In genomic region chr22:50189849-50190181, GRCh38 we compare ENCODE assay signal across 8 cellular contexts. TPM values are rescaled to one million over a fixed set of nuclear protein-coding genes. Genes with fewer than 3 reads are reported as not detected.
DNase-seq lines count a peak whose midpoint lies in the region; ATAC-seq lines count a peak whose summit lies in the region.

No MANE protein-coding gene starts in this region.

- H3K4me1 ChIP-seq in iPS-15b (ENCODE audit: control insufficient read depth, insufficient read depth, low read length): no peaks in the 10 kb centered on the region
- H3K4me1 ChIP-seq in thymus (ENCODE audit: control insufficient read depth, insufficient read depth, low read length): peaks cover 52% of the 10 kb centered on the region
- no peaks in the 10 kb centered on the region for H3K4me1 ChIP-seq in aorta (ENCODE audit: control insufficient read depth in 1 of 2, insufficient read depth in 2 of 2, low read length in 2 of 2)

- H3K36me3 ChIP-seq in iPS-15b (ENCODE audit: control insufficient read depth, insufficient read depth, low read length) (peaks cover 28% of the 10 kb centered on the region), thymus (ENCODE audit: control insufficient read depth, insufficient read depth) (peaks cover 20% of the 10 kb centered on the region), aorta (ENCODE audit: control insufficient read depth in 1 of 2, insufficient read depth in 2 of 2, low read length in 1 of 2) (no peaks in the 10 kb centered on the region)

- peak overlapping the region; percentile 65 for H3K9ac ChIP-seq in iPS-15b (ENCODE audit: low read depth, low read length)

- CTCF ChIA-PET in activated CD4-positive, alpha-beta T cell treated with anti-CD3 and anti-CD28 coated beads for 36 hours (lab: Charles Lee): interaction anchor here (0.6 kb wide), 1 partner anchor 34 kb away, joined by 3 read pairs; no protein-coding TSS in a partner anchor
- CTCF ChIA-PET in activated CD4-positive, alpha-beta memory T cell treated with anti-CD3 and anti-CD28 coated beads for 36 hours (lab: Charles Lee): interaction anchor here (1.0 to 2.1 kb wide), 3 partner anchors 17 to 53 kb away, joined by 3 to 11 read pairs (median 5); no protein-coding TSS in a partner anchor

- H3K27ac Mint-ChIP-seq in activated CD4-positive, alpha-beta T cell treated with anti-CD3 and anti-CD28 coated beads for 36 hours: peak overlapping the region; percentile 90
- H3K27ac Mint-ChIP-seq in activated CD4-positive, alpha-beta memory T cell treated with anti-CD3 and anti-CD28 coated beads for 36 hours: peak overlapping the region; percentile 98

- H3K9me3 ChIP-seq in iPS-15b (ENCODE audit: control insufficient read depth, insufficient read depth, low read length): no peaks in the 10 kb centered on the region
- no peaks in the 10 kb centered on the region for H3K9me3 ChIP-seq in thymus (ENCODE audit: control insufficient read depth)
- H3K9me3 ChIP-seq in aorta (ENCODE audit: control insufficient read depth, low read length): no peaks in the 10 kb centered on the region

- no peaks in the 10 kb centered on the region for H3K9me3 Mint-ChIP-seq in activated CD4-positive, alpha-beta T cell treated with anti-CD3 and anti-CD28 coated beads for 36 hours (ENCODE audit: low read depth)
- no peaks in the 10 kb centered on the region for H3K9me3 Mint-ChIP-seq in activated CD4-positive, alpha-beta memory T cell treated with anti-CD3 and anti-CD28 coated beads for 36 hours

- H3K27ac ChIP-seq in thymus (ENCODE audit: low read depth): peak overlapping the region; percentile 97
- H3K27ac ChIP-seq in aorta (ENCODE audit: low read depth in 1 of 2, low read length in 2 of 2): peak overlapping the region in 1 of 2 donors; percentile 41

- H3K4me3 ChIP-seq in iPS-15b (ENCODE audit: low read depth, low read length) (no peak overlapping the region), thymus (ENCODE audit: low read length) (peak overlapping the region; percentile 73), aorta (ENCODE audit: low read length in 2 of 2) (no peak overlapping the region)

- ATAC-seq in activated CD4-positive, alpha-beta T cell treated with anti-CD3 and anti-CD28 coated beads for 36 hours: peak; percentile 1
- no peak for ATAC-seq in HG03097 (IDR thresholded peaks at IDR 0.05; ENCODE audit: low FRiP score, unreplicated experiment)
- no peak for ATAC-seq in aorta (ENCODE audit: low FRiP score)

- intact Hi-C loops in activated CD4-positive, alpha-beta T cell treated with anti-CD3 and anti-CD28 coated beads for 36 hours (cut with DNase I, micrococcal nuclease): loop anchor here (1.0 to 10.0 kb wide), 12 partner anchors 10 to 393 kb away; partner anchors contain the start of genes ALG12 (in 1 of the 2), CHKB (in 1 of the 2), CRELD2 (in 1 of the 2) and PANX2 (in 1 of the 2)
- intact Hi-C loops in activated CD4-positive, alpha-beta memory T cell treated with anti-CD3 and anti-CD28 coated beads for 36 hours (cut with micrococcal nuclease): loop anchor here (2.0 to 5.0 kb wide), 4 partner anchors 52 to 337 kb away; partner anchors contain the start of genes PIM3 and SCO2
- intact Hi-C loops in aorta (cut with DNase I): loop anchor here in 1 of 2 donors (5.0 kb wide), 1 partner anchor 52 kb away; no protein-coding TSS in a partner anchor

- WGBS in thymus: 6% methylated on average over 4 of the region's 4 CpGs
- WGBS in aorta, 2 donors: 2 to 11% methylated on average over 3 to 4 of the region's 4 CpGs

- no peaks in the 10 kb centered on the region for H3K27me3 Mint-ChIP-seq in activated CD4-positive, alpha-beta T cell treated with anti-CD3 and anti-CD28 coated beads for 36 hours
- no peaks in the 10 kb centered on the region for H3K27me3 Mint-ChIP-seq in activated CD4-positive, alpha-beta memory T cell treated with anti-CD3 and anti-CD28 coated beads for 36 hours

- peaks cover 15% of the 10 kb centered on the region for H3K36me3 Mint-ChIP-seq in activated CD4-positive, alpha-beta T cell treated with anti-CD3 and anti-CD28 coated beads for 36 hours (ENCODE audit: low read depth)
- peaks cover 16% of the 10 kb centered on the region for H3K36me3 Mint-ChIP-seq in activated CD4-positive, alpha-beta memory T cell treated with anti-CD3 and anti-CD28 coated beads for 36 hours

- no peak for DNase-seq in activated CD4-positive, alpha-beta T cell treated with anti-CD3 and anti-CD28 coated beads for 36 hours
- no peak for DNase-seq in activated CD4-positive, alpha-beta T cell treated with anti-CD3 and anti-CD28 coated beads, Interleukin-2, amount 50 U/mL, for 1 hour
- no peak for DNase-seq in activated CD4-positive, alpha-beta memory T cell treated with anti-CD3 and anti-CD28 coated beads for 36 hours
- DNase-seq in aorta: no peak
- no peak for DNase-seq in effector CD4-positive, alpha-beta T cell

- POLR2A ChIA-PET in activated CD4-positive, alpha-beta T cell treated with anti-CD3 and anti-CD28 coated beads for 36 hours (lab: Charles Lee): no interaction called here
- POLR2A ChIA-PET in activated CD4-positive, alpha-beta memory T cell treated with anti-CD3 and anti-CD28 coated beads for 36 hours (lab: Charles Lee): no interaction called here

- H3K27me3 ChIP-seq in iPS-15b (ENCODE audit: control insufficient read depth, insufficient read depth, low read length): no peaks in the 10 kb centered on the region
- peaks cover 5% of the 10 kb centered on the region for H3K27me3 ChIP-seq in thymus (ENCODE audit: control insufficient read depth, insufficient read depth)
- no peaks in the 10 kb centered on the region for H3K27me3 ChIP-seq in aorta (ENCODE audit: control insufficient read depth in 1 of 2, insufficient read depth in 2 of 2, low read length in 1 of 2)

- peaks cover 43% of the 10 kb centered on the region for H3K4me1 Mint-ChIP-seq in activated CD4-positive, alpha-beta T cell treated with anti-CD3 and anti-CD28 coated beads for 36 hours
- H3K4me1 Mint-ChIP-seq in activated CD4-positive, alpha-beta memory T cell treated with anti-CD3 and anti-CD28 coated beads for 36 hours (ENCODE audit: low read depth): peaks cover 45% of the 10 kb centered on the region

- peak overlapping the region; percentile 83 for H3K4me3 Mint-ChIP-seq in activated CD4-positive, alpha-beta T cell treated with anti-CD3 and anti-CD28 coated beads for 36 hours
- peak overlapping the region; percentile 87 for H3K4me3 Mint-ChIP-seq in activated CD4-positive, alpha-beta memory T cell treated with anti-CD3 and anti-CD28 coated beads for 36 hours

RNA-seq across cellular contexts. Expression of gene TRABD, which starts 4.1 kb away (rescaled TPM):
- total RNA-seq in activated CD4-positive, alpha-beta T cell treated with anti-CD3 and anti-CD28 coated beads for 36 hours: 10 to 100 TPM; 60.7 to 74.5 TPM
- total RNA-seq in activated CD4-positive, alpha-beta memory T cell treated with anti-CD3 and anti-CD28 coated beads for 36 hours: 10 to 100 TPM; 88.6 to 89.2 TPM
- polyA plus RNA-seq in thymus (102 TPM), aorta (10 to 100 TPM; 13.5 to 53.2 TPM)
- total RNA-seq in aorta: 10 to 100 TPM; 27.1 to 33.4 TPM

RNA-seq across cellular contexts. Expression of gene SELENOO, which starts 11.0 kb away (rescaled TPM):
- total RNA-seq in activated CD4-positive, alpha-beta T cell treated with anti-CD3 and anti-CD28 coated beads for 36 hours: 10 to 100 TPM; 14.4 to 18.3 TPM
- 10 to 100 TPM; 18.8 to 19.7 TPM for total RNA-seq in activated CD4-positive, alpha-beta memory T cell treated with anti-CD3 and anti-CD28 coated beads for 36 hours
- polyA plus RNA-seq in thymus (62.1 TPM), aorta (100 to 1,000 TPM in 1 of 2 donors, 10 to 100 TPM in 1; 11.6 to 105 TPM)
- 10 to 100 TPM; 14.2 to 21.6 TPM for total RNA-seq in aorta

RNA-seq across cellular contexts. Expression of gene PANX2, which starts 19.3 kb away (rescaled TPM):
- 1 to 10 TPM; 2.2 to 2.7 TPM for total RNA-seq in activated CD4-positive, alpha-beta T cell treated with anti-CD3 and anti-CD28 coated beads for 36 hours
- total RNA-seq in activated CD4-positive, alpha-beta memory T cell treated with anti-CD3 and anti-CD28 coated beads for 36 hours: 1 to 10 TPM; 3.3 to 3.5 TPM
- polyA plus RNA-seq in thymus (1.6 TPM), aorta (1 to 10 TPM in 1 of 2 donors, under 1 TPM in 1; 0.97 to 1.4 TPM)
- 1 to 10 TPM in 1 of 2 donors, under 1 TPM in 1; 0.62 to 1.2 TPM for total RNA-seq in aorta

RNA-seq across cellular contexts. Expression of gene TUBGCP6, which starts 55.0 kb away (rescaled TPM):
- 10 to 100 TPM; 42.2 to 49.2 TPM for total RNA-seq in activated CD4-positive, alpha-beta T cell treated with anti-CD3 and anti-CD28 coated beads for 36 hours
- total RNA-seq in activated CD4-positive, alpha-beta memory T cell treated with anti-CD3 and anti-CD28 coated beads for 36 hours: 10 to 100 TPM; 41.4 to 43.8 TPM
- polyA plus RNA-seq in thymus (96.6 TPM), aorta (100 to 1,000 TPM in 1 of 2 donors, 1 to 10 TPM in 1; 7.0 to 134 TPM)
- total RNA-seq in aorta: 10 to 100 TPM; 29.0 to 49.5 TPM
